Comparison of ENCODE assay signal across 1 cellular context in the genomic region with DNA sequence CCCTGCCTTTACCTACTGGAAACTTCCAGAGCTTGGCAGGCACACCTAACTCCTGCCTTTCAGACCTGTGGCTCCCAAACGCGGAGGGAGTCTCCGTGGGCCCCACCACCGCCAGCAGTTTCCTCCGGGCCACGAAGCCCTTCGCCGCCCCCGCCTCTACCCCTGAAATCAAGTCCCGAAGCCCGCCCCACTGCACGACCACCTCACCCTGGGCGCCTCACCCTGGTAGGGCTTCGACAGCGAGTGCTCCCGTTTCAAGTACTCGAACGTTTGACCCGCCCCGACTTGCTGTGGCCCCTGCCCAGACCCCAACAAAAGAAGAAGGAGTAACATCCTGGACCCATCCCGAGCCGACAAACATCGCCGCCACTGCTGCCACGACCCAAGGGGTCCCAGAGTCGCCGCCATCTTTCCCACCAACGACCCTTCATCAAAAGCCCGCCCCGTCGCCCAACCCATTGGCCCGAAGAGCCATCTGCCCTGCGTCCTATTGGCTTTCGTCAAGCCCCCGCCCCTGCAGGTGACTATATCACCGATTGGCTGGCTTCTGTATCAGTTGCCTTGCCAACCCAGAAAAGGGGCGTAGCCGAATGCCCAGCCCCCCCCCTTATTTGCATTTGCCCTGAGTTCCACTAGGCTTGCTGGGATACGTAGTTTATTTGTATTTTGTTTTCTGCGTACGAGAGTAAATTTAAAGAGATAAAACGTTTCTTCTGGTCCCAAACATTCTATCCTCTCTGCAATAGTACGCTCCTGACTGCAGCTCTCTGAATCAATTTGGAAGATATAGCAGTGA.
A peak's percentile ranks its signal among the peaks of the same experiment; 100 is the strongest.
TF ChIP-seq lines count a peak whose summit lies in the region.

A gene with protein sequence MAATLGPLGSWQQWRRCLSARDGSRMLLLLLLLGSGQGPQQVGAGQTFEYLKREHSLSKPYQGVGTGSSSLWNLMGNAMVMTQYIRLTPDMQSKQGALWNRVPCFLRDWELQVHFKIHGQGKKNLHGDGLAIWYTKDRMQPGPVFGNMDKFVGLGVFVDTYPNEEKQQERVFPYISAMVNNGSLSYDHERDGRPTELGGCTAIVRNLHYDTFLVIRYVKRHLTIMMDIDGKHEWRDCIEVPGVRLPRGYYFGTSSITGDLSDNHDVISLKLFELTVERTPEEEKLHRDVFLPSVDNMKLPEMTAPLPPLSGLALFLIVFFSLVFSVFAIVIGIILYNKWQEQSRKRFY (minus strand): TSS at position 432 of the 796 bp plus-strand sequence. CDS start 24 bp downstream, at position 408.

TF ChIP-seq in GM12878, 131 proteins besides CTCF, POLR2A, EP300 and RAD21 (continued from another document and continues in another):
- TF ChIP-seq, protein P1, sequence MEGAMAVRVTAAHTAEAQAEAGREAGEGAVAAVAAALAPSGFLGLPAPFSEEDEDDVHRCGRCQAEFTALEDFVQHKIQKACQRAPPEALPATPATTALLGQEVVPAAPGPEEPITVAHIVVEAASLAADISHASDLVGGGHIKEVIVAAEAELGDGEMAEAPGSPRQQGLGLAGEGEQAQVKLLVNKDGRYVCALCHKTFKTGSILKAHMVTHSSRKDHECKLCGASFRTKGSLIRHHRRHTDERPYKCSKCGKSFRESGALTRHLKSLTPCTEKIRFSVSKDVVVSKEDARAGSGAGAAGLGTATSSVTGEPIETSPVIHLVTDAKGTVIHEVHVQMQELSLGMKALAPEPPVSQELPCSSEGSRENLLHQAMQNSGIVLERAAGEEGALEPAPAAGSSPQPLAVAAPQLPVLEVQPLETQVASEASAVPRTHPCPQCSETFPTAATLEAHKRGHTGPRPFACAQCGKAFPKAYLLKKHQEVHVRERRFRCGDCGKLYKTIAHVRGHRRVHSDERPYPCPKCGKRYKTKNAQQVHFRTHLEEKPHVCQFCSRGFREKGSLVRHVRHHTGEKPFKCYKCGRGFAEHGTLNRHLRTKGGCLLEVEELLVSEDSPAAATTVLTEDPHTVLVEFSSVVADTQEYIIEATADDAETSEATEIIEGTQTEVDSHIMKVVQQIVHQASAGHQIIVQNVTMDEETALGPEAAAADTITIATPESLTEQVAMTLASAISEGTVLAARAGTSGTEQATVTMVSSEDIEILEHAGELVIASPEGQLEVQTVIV (IDR thresholded peaks at IDR 0.05; ENCODE audit: borderline replicate concordance, partially characterized antibody) = no peak
- TF ChIP-seq CHD4 (IDR thresholded peaks at IDR 0.05) (no peak), GABPA (IDR thresholded peaks at IDR 0.05; ENCODE audit: low read depth) (0 out of 2 replicates have a peak, but pooled peaks have one; percentile 27), MAX (IDR thresholded peaks at IDR 0.05; ENCODE audit: low read depth, low read length) (no peak), STAT3 (IDR thresholded peaks at IDR 0.05; ENCODE audit: low read depth, low read length) (no peak), BCL11A (IDR thresholded peaks at IDR 0.05; ENCODE audit: low read depth, low read length) (no peak), NFIC (IDR thresholded peaks at IDR 0.05; ENCODE audit: low read depth, low read length) (no peak), SMAD1 (IDR thresholded peaks at IDR 0.05; ENCODE audit: low read depth, partially characterized antibody) (no peak), HDAC6 (IDR thresholded peaks at IDR 0.05; ENCODE audit: unreplicated experiment) (no peak), ZNF24 (IDR thresholded peaks at IDR 0.05) (no peak), RAD51 (IDR thresholded peaks at IDR 0.05) (peak; percentile 83), BMI1 (IDR thresholded peaks at IDR 0.05; ENCODE audit: borderline replicate concordance) (peak; percentile 95), NR2C2 (IDR thresholded peaks at IDR 0.05; ENCODE audit: borderline replicate concordance, control insufficient read depth, insufficient read length, low read depth) (no peak), ASH2L (IDR thresholded peaks at IDR 0.05; ENCODE audit: borderline replicate concordance, low read depth) (no peak), FOXK2 (IDR thresholded peaks at IDR 0.05) (no peak; the same call in 1 of the 2 replicates), RUNX3 (IDR thresholded peaks at IDR 0.05; ENCODE audit: low read length) (no peak), LARP7 (IDR thresholded peaks at IDR 0.05) (no peak; the same call in 1 of the 2 replicates), JUNB (IDR thresholded peaks at IDR 0.05) (no peak), MTA2 (IDR thresholded peaks at IDR 0.05; ENCODE audit: low read depth) (no peak), SMC3 (IDR thresholded peaks at IDR 0.05; ENCODE audit: borderline replicate concordance, low read length) (no peak), PAX8 (IDR thresholded peaks at IDR 0.05) (no peak), NFYA (IDR thresholded peaks at IDR 0.05; ENCODE audit: borderline replicate concordance, low read depth, low read length) (no peak), POU2F2 (IDR thresholded peaks at IDR 0.05; ENCODE audit: borderline replicate concordance, low read depth, low read length) (peak; percentile 99), POLR2AphosphoS2 (IDR thresholded peaks at IDR 0.05; ENCODE audit: low read depth, low read length) (no peak), IRF4 (IDR thresholded peaks at IDR 0.05; ENCODE audit: low read depth, low read length) (no peak), ZNF687 (IDR thresholded peaks at IDR 0.05) (no peak)
- TF ChIP-seq, protein P2, sequence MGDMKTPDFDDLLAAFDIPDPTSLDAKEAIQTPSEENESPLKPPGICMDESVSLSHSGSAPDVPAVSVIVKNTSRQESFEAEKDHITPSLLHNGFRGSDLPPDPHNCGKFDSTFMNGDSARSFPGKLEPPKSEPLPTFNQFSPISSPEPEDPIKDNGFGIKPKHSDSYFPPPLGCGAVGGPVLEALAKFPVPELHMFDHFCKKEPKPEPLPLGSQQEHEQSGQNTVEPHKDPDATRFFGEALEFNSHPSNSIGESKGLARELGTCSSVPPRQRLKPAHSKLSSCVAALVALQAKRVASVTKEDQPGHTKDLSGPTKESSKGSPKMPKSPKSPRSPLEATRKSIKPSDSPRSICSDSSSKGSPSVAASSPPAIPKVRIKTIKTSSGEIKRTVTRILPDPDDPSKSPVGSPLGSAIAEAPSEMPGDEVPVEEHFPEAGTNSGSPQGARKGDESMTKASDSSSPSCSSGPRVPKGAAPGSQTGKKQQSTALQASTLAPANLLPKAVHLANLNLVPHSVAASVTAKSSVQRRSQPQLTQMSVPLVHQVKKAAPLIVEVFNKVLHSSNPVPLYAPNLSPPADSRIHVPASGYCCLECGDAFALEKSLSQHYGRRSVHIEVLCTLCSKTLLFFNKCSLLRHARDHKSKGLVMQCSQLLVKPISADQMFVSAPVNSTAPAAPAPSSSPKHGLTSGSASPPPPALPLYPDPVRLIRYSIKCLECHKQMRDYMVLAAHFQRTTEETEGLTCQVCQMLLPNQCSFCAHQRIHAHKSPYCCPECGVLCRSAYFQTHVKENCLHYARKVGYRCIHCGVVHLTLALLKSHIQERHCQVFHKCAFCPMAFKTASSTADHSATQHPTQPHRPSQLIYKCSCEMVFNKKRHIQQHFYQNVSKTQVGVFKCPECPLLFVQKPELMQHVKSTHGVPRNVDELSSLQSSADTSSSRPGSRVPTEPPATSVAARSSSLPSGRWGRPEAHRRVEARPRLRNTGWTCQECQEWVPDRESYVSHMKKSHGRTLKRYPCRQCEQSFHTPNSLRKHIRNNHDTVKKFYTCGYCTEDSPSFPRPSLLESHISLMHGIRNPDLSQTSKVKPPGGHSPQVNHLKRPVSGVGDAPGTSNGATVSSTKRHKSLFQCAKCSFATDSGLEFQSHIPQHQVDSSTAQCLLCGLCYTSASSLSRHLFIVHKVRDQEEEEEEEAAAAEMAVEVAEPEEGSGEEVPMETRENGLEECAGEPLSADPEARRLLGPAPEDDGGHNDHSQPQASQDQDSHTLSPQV (IDR thresholded peaks at IDR 0.05) = no peak
- TF ChIP-seq, protein P3, sequence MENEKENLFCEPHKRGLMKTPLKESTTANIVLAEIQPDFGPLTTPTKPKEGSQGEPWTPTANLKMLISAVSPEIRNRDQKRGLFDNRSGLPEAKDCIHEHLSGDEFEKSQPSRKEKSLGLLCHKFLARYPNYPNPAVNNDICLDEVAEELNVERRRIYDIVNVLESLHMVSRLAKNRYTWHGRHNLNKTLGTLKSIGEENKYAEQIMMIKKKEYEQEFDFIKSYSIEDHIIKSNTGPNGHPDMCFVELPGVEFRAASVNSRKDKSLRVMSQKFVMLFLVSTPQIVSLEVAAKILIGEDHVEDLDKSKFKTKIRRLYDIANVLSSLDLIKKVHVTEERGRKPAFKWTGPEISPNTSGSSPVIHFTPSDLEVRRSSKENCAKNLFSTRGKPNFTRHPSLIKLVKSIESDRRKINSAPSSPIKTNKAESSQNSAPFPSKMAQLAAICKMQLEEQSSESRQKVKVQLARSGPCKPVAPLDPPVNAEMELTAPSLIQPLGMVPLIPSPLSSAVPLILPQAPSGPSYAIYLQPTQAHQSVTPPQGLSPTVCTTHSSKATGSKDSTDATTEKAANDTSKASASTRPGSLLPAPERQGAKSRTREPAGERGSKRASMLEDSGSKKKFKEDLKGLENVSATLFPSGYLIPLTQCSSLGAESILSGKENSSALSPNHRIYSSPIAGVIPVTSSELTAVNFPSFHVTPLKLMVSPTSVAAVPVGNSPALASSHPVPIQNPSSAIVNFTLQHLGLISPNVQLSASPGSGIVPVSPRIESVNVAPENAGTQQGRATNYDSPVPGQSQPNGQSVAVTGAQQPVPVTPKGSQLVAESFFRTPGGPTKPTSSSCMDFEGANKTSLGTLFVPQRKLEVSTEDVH (IDR thresholded peaks at IDR 0.05; ENCODE audit: low read depth, partially characterized antibody) = no peak
- TF ChIP-seq, protein P4, sequence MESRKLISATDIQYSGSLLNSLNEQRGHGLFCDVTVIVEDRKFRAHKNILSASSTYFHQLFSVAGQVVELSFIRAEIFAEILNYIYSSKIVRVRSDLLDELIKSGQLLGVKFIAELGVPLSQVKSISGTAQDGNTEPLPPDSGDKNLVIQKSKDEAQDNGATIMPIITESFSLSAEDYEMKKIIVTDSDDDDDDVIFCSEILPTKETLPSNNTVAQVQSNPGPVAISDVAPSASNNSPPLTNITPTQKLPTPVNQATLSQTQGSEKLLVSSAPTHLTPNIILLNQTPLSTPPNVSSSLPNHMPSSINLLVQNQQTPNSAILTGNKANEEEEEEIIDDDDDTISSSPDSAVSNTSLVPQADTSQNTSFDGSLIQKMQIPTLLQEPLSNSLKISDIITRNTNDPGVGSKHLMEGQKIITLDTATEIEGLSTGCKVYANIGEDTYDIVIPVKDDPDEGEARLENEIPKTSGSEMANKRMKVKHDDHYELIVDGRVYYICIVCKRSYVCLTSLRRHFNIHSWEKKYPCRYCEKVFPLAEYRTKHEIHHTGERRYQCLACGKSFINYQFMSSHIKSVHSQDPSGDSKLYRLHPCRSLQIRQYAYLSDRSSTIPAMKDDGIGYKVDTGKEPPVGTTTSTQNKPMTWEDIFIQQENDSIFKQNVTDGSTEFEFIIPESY (IDR thresholded peaks at IDR 0.05) = no peak
- TF ChIP-seq, protein P5, sequence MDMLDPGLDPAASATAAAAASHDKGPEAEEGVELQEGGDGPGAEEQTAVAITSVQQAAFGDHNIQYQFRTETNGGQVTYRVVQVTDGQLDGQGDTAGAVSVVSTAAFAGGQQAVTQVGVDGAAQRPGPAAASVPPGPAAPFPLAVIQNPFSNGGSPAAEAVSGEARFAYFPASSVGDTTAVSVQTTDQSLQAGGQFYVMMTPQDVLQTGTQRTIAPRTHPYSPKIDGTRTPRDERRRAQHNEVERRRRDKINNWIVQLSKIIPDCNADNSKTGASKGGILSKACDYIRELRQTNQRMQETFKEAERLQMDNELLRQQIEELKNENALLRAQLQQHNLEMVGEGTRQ (IDR thresholded peaks at IDR 0.05; ENCODE audit: borderline replicate concordance, low read depth, low read length) = no peak; the same call in 1 of the 2 replicates
- TF ChIP-seq, protein P6, sequence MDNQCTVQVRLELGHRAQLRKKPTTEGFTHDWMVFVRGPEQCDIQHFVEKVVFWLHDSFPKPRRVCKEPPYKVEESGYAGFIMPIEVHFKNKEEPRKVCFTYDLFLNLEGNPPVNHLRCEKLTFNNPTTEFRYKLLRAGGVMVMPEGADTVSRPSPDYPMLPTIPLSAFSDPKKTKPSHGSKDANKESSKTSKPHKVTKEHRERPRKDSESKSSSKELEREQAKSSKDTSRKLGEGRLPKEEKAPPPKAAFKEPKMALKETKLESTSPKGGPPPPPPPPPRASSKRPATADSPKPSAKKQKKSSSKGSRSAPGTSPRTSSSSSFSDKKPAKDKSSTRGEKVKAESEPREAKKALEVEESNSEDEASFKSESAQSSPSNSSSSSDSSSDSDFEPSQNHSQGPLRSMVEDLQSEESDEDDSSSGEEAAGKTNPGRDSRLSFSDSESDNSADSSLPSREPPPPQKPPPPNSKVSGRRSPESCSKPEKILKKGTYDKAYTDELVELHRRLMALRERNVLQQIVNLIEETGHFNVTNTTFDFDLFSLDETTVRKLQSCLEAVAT (IDR thresholded peaks at IDR 0.05) = 0 out of 2 replicates have a peak, but pooled peaks have one; percentile 62
- TF ChIP-seq, protein P7, sequence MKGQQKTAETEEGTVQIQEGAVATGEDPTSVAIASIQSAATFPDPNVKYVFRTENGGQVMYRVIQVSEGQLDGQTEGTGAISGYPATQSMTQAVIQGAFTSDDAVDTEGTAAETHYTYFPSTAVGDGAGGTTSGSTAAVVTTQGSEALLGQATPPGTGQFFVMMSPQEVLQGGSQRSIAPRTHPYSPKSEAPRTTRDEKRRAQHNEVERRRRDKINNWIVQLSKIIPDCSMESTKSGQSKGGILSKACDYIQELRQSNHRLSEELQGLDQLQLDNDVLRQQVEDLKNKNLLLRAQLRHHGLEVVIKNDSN (IDR thresholded peaks at IDR 0.05; ENCODE audit: borderline replicate concordance, extremely low read length, insufficient read depth, low read depth, low read length) = peak; percentile 59
